ENCODE assay signal across 22 cellular contexts in the genomic region with DNA sequence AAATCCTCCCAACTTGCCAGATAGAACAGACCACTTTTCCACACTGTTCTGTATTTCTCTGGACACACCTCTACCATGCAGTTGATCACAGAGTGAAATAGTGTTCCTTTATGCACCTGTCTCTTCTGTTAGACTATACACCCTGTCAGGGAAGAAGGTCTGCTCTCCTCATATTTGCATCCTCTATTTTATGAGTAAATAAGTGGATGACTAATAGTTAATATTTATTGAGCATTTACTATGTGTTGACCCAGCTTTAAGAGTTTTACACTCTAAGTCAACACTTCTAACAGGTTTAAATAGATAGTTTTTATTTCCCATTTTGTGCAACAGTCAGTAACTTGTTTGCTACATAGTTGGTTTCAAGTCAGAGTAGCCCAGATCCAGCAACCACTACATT.
"Had no signal": no experiment of that assay in that cellular context is flagged by ENCODE, and none has a peak within 500 bp of the region (broad histone marks: within the 10 kb centered on the region; RNA-seq: fewer than 3 reads in every experiment).

No MANE protein-coding gene starts in this region.

- DNase-seq: activated B cell treated with CpG ODN at 0.5 μM for 24 hours; activated CD4-positive, alpha-beta T cell treated with anti-CD3 and anti-CD28 coated beads for 48 hours; activated CD4-positive, alpha-beta T cell treated with anti-CD3 and anti-CD28 coated beads, Interleukin-2, amount 50 U/mL, for 1 hour; activated CD4-positive, alpha-beta T cell treated with anti-CD3 and anti-CD28 coated beads, Interleukin-2, amount 50 U/mL, for 48 hours; activated CD8-positive, alpha-beta memory T cell treated with anti-CD3 and anti-CD28 coated beads for 24 hours; activated CD8-positive, alpha-beta T cell treated with anti-CD3 and anti-CD28 coated beads for 36 hours; activated effector memory CD4-positive, alpha-beta T cell treated with Interleukin-2 at 50 U/mL for 16 hours; activated gamma-delta T cell treated with Interleukin-2 at 50 U/mL for 16 hours; activated naive CD4-positive, alpha-beta T cell treated with anti-CD3 and anti-CD28 coated beads, Interleukin-2, amount 50 U/mL, for 16 hours; activated naive CD4-positive, alpha-beta T cell treated with Interleukin-2 at 50 U/mL for 16 hours; activated T-cell treated with anti-CD3 and anti-CD28 coated beads, Interleukin-2, amount 50 U/mL, for 4 hours; amniotic stem cell; anterior cingulate cortex; brain microvascular endothelial cell; dorsolateral prefrontal cortex; effector memory CD8-positive, alpha-beta T cell; erythroblast; esophagus squamous epithelium; foreskin melanocyte; heart right ventricle; T1000; WERI-Rb-1 had no signal
